ENCODE assay signal across 14 cellular contexts in the genomic region with DNA sequence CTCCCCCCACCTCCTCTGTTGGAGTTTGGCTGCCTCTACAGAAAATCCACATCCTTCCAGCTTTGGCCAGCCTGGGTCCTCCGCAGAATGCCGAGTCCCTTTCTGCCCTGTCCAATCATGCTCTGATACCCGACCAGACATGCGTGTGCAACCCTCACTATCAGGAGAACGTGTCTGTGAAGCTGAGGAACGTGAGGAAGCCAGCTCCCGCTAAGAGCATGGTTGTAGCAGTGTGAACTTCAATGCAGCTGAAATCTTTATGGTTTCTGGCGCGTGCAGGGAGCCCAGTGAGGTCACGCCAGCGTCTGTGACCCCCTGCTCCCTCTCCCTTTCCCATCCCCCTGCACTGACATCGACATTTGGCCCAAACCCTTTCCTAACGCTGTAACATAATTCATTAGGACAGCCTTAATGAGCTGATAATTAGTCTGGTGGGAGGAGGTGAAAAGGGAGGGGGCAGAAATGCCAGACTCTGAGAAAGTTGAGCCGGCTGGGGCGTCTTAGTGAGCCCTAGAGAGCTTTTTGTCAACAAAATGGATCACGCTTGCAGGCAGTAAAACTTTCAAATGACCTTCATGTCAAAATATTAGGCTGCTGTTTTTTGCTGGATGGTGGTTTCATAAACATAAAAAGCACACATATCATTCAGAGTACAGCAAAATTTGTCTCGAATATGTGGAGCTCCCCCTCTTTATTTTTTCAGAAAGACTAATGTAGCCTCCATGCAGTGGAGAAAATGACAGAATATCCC.
A peak's percentile ranks its signal among the peaks of the same experiment; 100 is the strongest.
DNase-seq lines count a peak whose midpoint lies in the region; ATAC-seq, FAIRE-seq and TF ChIP-seq lines count a peak whose summit lies in the region.
"Had no signal": no experiment of that assay in that cellular context is flagged by ENCODE, and none has a peak within 500 bp of the region (broad histone marks: within the 10 kb centered on the region; RNA-seq: fewer than 3 reads in every experiment).

No MANE protein-coding gene starts in this region.

- peak; percentile 65 for ATAC-seq in K562
- ATAC-seq in GM19023 (IDR thresholded peaks at IDR 0.05; ENCODE audit: unreplicated experiment), result no peak
- no peak for ATAC-seq in GM18511 (IDR thresholded peaks at IDR 0.05; ENCODE audit: unreplicated experiment)
- ATAC-seq: body of pancreas, WTC11 had no signal

- H4K20me1 ChIP-seq in K562 (replicated peaks; ENCODE audit: control insufficient read depth, insufficient read depth, low read length), result no peaks in the 10 kb centered on the region

- TF ChIP-seq RAD21 in K562 (CRISPR knock-in tag; conservative IDR thresholded peaks at IDR 0.05 in 1 of 2, IDR thresholded peaks at IDR 0.05 in 1 of 2), result no peak

- no peak overlapping the region for H3K4me3 ChIP-seq in K562
- peak overlapping the region in 1 of 2 donors; percentile 24 for H3K4me3 ChIP-seq in right atrium auricular region
- peak overlapping the region; percentile 46 for H3K4me3 ChIP-seq in rectal smooth muscle tissue (ENCODE audit: low read length)
- H3K4me3 ChIP-seq in prostate gland, result no peak overlapping the region
- H3K4me3 ChIP-seq: body of pancreas, SJSA1 had no signal

- H3K27me3 ChIP-seq in K562 (ENCODE audit: control insufficient read depth in 2 of 2, insufficient read depth in 2 of 2, low read length in 2 of 2) (peaks cover 32 to 41% of the 10 kb centered on the region in 2 experiments), right atrium auricular region (no peaks in the 10 kb centered on the region), rectal smooth muscle tissue (ENCODE audit: control insufficient read depth, insufficient read depth, low read length) (no peaks in the 10 kb centered on the region), prostate gland (replicated peaks; ENCODE audit: insufficient read depth) (no peaks in the 10 kb centered on the region)
- H3K27me3 ChIP-seq: body of pancreas, SJSA1 had no signal

- H2AFZ ChIP-seq in K562 (ENCODE audit: low read depth, low read length), result peak overlapping the region; percentile 64

- H3K9me3 Mint-ChIP-seq in T-helper 2 cell treated with Interferon-gamma antibody and Interleukin-4, amounts not matched to agents 5 μg/mL and 100 μg/mL, for 36 hours, result peaks cover 20% of the 10 kb centered on the region

- H3K4me1 ChIP-seq in K562 (replicated peaks in 1 of 2; ENCODE audit: control insufficient read depth in 2 of 2, insufficient read depth in 2 of 2, low read length in 2 of 2) (peaks cover 4 to 9% of the 10 kb centered on the region in 2 experiments; a peak in 2 of 5 replicates), right atrium auricular region (peaks cover 0 to 10% of the 10 kb centered on the region in 2 donors), rectal smooth muscle tissue (ENCODE audit: control insufficient read depth, insufficient read depth, low read length) (no peaks in the 10 kb centered on the region), prostate gland (replicated peaks) (no peaks in the 10 kb centered on the region)
- H3K4me1 ChIP-seq: body of pancreas, SJSA1 had no signal

- CTCF ChIA-PET in K562 (lab: Yijun Ruan, JAX; ENCODE audit: low intra/inter-chr PET ratio), result no interaction called here

- no TSS peak for BruUV-seq in K562 (replicated peaks; lab: Mats Ljungman, UMichigan)

- TF ChIP-seq EP300 in K562 (IDR thresholded peaks at IDR 0.05; ENCODE audit: low read length), result no peak

- no peaks in the 10 kb centered on the region for H3K36me3 Mint-ChIP-seq in T-helper 2 cell treated with Interferon-gamma antibody and Interleukin-4, amounts not matched to agents 5 μg/mL and 100 μg/mL, for 36 hours (ENCODE audit: low read depth)

- H3K9me1 ChIP-seq in K562 (ENCODE audit: control insufficient read depth, insufficient read depth, low read length), result no peaks in the 10 kb centered on the region

- TF ChIP-seq POLR2A in K562 (conservative IDR thresholded peaks at IDR 0.05) (no peak), prostate gland (IDR thresholded peaks at IDR 0.05) (no peak)

- H3K4me3 Mint-ChIP-seq in T-helper 2 cell treated with Interferon-gamma antibody and Interleukin-4, amounts not matched to agents 5 μg/mL and 100 μg/mL, for 36 hours, result no peak overlapping the region
- H3K4me3 Mint-ChIP-seq: WTC11 had no signal

- H3K9me3 ChIP-seq in K562 (replicated peaks; ENCODE audit: control insufficient read depth, insufficient read depth, low read depth, low read length) (peaks cover 4% of the 10 kb centered on the region; the same call in 1 of the 2 replicates), right atrium auricular region (no peaks in the 10 kb centered on the region), prostate gland (no peaks in the 10 kb centered on the region)

- no peak overlapping the region for H3K27ac ChIP-seq in K562 (ENCODE audit: extremely low read depth, low read depth, low read length)
- peak overlapping the region; percentile 63 to 81 for H3K27ac ChIP-seq in right atrium auricular region
- no peak overlapping the region for H3K27ac ChIP-seq in rectal smooth muscle tissue (ENCODE audit: low read depth, low read length)
- H3K27ac ChIP-seq in prostate gland, result no peak overlapping the region
- H3K27ac ChIP-seq: body of pancreas, SJSA1 had no signal

- DNase-seq in AG08396 (ENCODE audit: low spot score) (peak; percentile 35), K562 (ENCODE audit: extremely low read depth in 1 of 4, low spot score in 3 of 4) (peak in 1 of 4 experiments; percentile 14), right atrium auricular region (ENCODE audit: low spot score) (no peak), prostate gland (ENCODE audit: low spot score) (no peak)
- DNase-seq in T-helper 2 cell treated with Interferon-gamma antibody and Interleukin-4, amounts not matched to agents 5 μg/mL and 100 μg/mL, for 36 hours (ENCODE audit: low spot score), result no peak
- DNase-seq: body of pancreas; DND-41; NCI-H1092; stimulated activated CD4-positive, alpha-beta T cell treated with anti-CD3 and anti-CD28 coated beads, Interleukin-4, amount 100 ng/mL, for 4 hours had no signal

- intact Hi-C loops in K562 (cut with micrococcal nuclease) (no loop called here), prostate gland (cut with DNase I) (no loop called here)

- 5% methylated on average over 17 of the region's 17 CpGs for WGBS in K562 (ENCODE audit: insufficient coverage, low coverage, missing lambda C conversion rate)
- WGBS in prostate gland, result 14% methylated on average over 17 of the region's 17 CpGs

- in situ Hi-C loops in K562 (cut with MboI), result no loop called here

- H3K27me3 Mint-ChIP-seq in T-helper 2 cell treated with Interferon-gamma antibody and Interleukin-4, amounts not matched to agents 5 μg/mL and 100 μg/mL, for 36 hours (ENCODE audit: low read depth), result no peaks in the 10 kb centered on the region

- no peak for TF ChIP-seq CTCF in K562 (IDR thresholded peaks at IDR 0.05 in 2 of 3, conservative IDR thresholded peaks at IDR 0.05 in 1 of 3; ENCODE audit: insufficient read depth in 2 of 3, low read depth in 1 of 3, low read length in 3 of 3)
- TF ChIP-seq CTCF in right atrium auricular region (IDR thresholded peaks at IDR 0.05), result no peak
- no peak for TF ChIP-seq CTCF in prostate gland (IDR thresholded peaks at IDR 0.05)

- H3K9ac ChIP-seq in K562 (ENCODE audit: insufficient read depth in 1 of 2, low read depth in 2 of 2, low read length in 2 of 2) (no peak overlapping the region), rectal smooth muscle tissue (ENCODE audit: low read length) (no peak overlapping the region)

- POLR2A ChIA-PET in K562 (lab: Yijun Ruan, JAX), result interaction anchor here (0.9 kb wide), 1 partner anchor 14 kb away, joined by 3 read pairs; no protein-coding TSS in a partner anchor

- H3K79me2 ChIP-seq in K562 (ENCODE audit: control insufficient read depth, insufficient read depth, low read length), result no peaks in the 10 kb centered on the region

- H3K4me2 ChIP-seq in K562 (ENCODE audit: insufficient read depth, low read length), result peak overlapping the region; percentile 54

- H3K36me3 ChIP-seq in K562 (ENCODE audit: control insufficient read depth, insufficient read depth, low read length), result no peaks in the 10 kb centered on the region
- H3K36me3 ChIP-seq in right atrium auricular region, result no peaks in the 10 kb centered on the region
- no peaks in the 10 kb centered on the region for H3K36me3 ChIP-seq in rectal smooth muscle tissue (ENCODE audit: control insufficient read depth, insufficient read depth, low read length)
- no peaks in the 10 kb centered on the region for H3K36me3 ChIP-seq in prostate gland
- H3K36me3 ChIP-seq: SJSA1 had no signal

- no peak overlapping the region for H3K27ac Mint-ChIP-seq in T-helper 2 cell treated with Interferon-gamma antibody and Interleukin-4, amounts not matched to agents 5 μg/mL and 100 μg/mL, for 36 hours
- H3K27ac Mint-ChIP-seq: WTC11 had no signal

- no peak for FAIRE-seq in K562 (lab: Jason Lieb, UNC)

- H3K4me1 Mint-ChIP-seq in T-helper 2 cell treated with Interferon-gamma antibody and Interleukin-4, amounts not matched to agents 5 μg/mL and 100 μg/mL, for 36 hours (ENCODE audit: low read depth), result no peaks in the 10 kb centered on the region

TF ChIP-seq in K562, 482 proteins besides CTCF, POLR2A, EP300 and RAD21 (continues in another document):
- TF ChIP-seq MAZ (CRISPR knock-in tag; conservative IDR thresholded peaks at IDR 0.05 in 1 of 2, IDR thresholded peaks at IDR 0.05 in 1 of 2) (0 out of 4 replicates have a peak, but pooled peaks of 1 of the 2 experiments have one; percentile 34), L3MBTL2 (IDR thresholded peaks at IDR 0.05) (peak; percentile 41; the same call in 1 of the 2 replicates)

Comparison
In these comparisons a context has a peak if more than half of its experiments do, and no peak if none do; other contexts are left out.
1. H3K27ac ChIP-seq: peak in right atrium auricular region (2 of 2); none in K562 (single experiment), rectal smooth muscle tissue (single experiment) and prostate gland (0 of 2).